In the genomic region with DNA sequence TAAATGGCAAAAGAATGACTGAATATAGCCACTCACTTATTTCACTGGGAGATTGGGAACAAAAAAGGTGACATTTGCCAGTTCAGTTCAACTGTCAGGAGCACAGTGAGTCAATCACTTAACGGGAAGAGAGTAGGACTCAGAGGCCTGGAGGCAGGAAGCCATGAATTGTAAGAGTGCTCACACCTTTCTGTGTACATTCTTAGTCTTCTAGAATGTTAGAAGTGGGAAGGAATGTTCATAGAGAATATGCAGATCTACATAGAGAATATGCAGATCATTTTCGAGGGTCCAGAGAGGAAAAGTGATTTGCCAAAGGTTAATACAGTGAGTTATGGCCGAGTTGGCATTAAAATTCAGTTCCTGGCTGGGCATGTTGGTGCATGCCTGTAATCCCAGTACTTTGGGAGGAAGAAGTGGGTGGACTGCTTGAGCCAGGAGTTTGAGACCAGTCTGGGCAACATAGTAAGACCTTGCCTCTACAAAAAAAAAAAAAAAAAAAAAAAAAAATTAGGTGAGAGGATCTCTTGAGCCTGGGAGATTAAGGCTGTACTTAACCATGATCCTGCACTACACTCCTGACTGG, we compare ENCODE assay signal across 1 cellular context.
TF ChIP-seq lines count a peak whose summit lies in the region.

No MANE protein-coding gene starts in this region.

TF ChIP-seq in GM23338, 12 proteins besides CTCF, POLR2A, EP300 and RAD21 (continued from another document):
- TF ChIP-seq CREB1 (CRISPR knock-in tag; IDR thresholded peaks at IDR 0.05; ENCODE audit: low read depth) (no peak), ZNF462 (CRISPR knock-in tag; IDR thresholded peaks at IDR 0.05) (no peak), POLR2AphosphoS5 (IDR thresholded peaks at IDR 0.05; ENCODE audit: low read depth) (no peak), ZNF114 (CRISPR knock-in tag; IDR thresholded peaks at IDR 0.05) (no peak), EZH2phosphoT487 (IDR thresholded peaks at IDR 0.05; ENCODE audit: unreplicated experiment) (no peak), NANOG (IDR thresholded peaks at IDR 0.05; ENCODE audit: borderline replicate concordance) (no peak), JUNB (IDR thresholded peaks at IDR 0.05; ENCODE audit: unreplicated experiment) (no peak)
